ENCODE assay signal across 18 cellular contexts in the genomic region with DNA sequence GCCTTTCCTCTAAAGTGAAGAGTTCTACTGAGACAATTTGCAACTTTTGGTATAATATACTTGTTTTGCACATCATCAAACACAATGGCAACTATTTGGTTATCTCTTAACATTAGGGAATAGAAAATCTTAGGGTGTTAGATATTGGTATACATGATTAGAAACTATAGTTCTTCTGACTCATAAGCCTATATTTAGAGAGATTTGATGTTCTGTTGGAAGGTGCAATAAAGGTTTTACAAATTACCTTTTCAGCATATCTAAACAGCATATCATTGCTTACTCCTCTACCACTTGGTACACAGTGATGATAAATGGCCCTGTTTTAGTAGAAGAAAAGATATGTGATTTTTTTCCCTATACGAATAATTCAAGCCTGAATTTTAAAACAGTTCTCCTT. TPM values are rescaled to one million over a fixed set of nuclear protein-coding genes. Genes with fewer than 3 reads are reported as not detected.
DNase-seq lines count a peak whose midpoint lies in the region; ATAC-seq, FAIRE-seq and TF ChIP-seq lines count a peak whose summit lies in the region.
"Had no signal": no experiment of that assay in that cellular context is flagged by ENCODE, and none has a peak within 500 bp of the region (broad histone marks: within the 10 kb centered on the region; RNA-seq: fewer than 3 reads in every experiment).

No MANE protein-coding gene starts in this region.

- H3K36me3 Mint-ChIP-seq in CD4-positive, CD25-positive, alpha-beta regulatory T cell, result peaks cover 45% of the 10 kb centered on the region
- peaks cover 41% of the 10 kb centered on the region for H3K36me3 Mint-ChIP-seq in activated CD4-positive, alpha-beta memory T cell treated with anti-CD3 and anti-CD28 coated beads for 36 hours
- peaks cover 53% of the 10 kb centered on the region for H3K36me3 Mint-ChIP-seq in memory B cell

- H3K4me1 ChIP-seq in CD4-positive, CD25-positive, alpha-beta regulatory T cell (ENCODE audit: control insufficient read depth, insufficient read depth, low read length, poor library complexity, severe bottlenecking), result peaks cover 58% of the 10 kb centered on the region
- H3K4me1 ChIP-seq in HAP-1, result no peaks in the 10 kb centered on the region; the same call in 1 of the 2 replicates

- ATAC-seq in CD4-positive, CD25-positive, alpha-beta regulatory T cell (ENCODE audit: low read depth in 2 of 2), result no peak
- no peak for ATAC-seq in memory B cell (ENCODE audit: low read depth)

- peaks cover 17 to 73% (median 50%) of the 10 kb centered on the region in 4 donors for H3K4me1 Mint-ChIP-seq in CD4-positive, CD25-positive, alpha-beta regulatory T cell
- H3K4me1 Mint-ChIP-seq in activated CD4-positive, alpha-beta memory T cell treated with anti-CD3 and anti-CD28 coated beads for 36 hours (ENCODE audit: low read depth), result peaks cover 62% of the 10 kb centered on the region
- H3K4me1 Mint-ChIP-seq in memory B cell, result peaks cover 44% of the 10 kb centered on the region

- H3K27me3 ChIP-seq in CD4-positive, CD25-positive, alpha-beta regulatory T cell (ENCODE audit: control insufficient read depth, insufficient read depth, low read length), result no peaks in the 10 kb centered on the region
- H3K27me3 ChIP-seq in GM06990 (replicated peaks; ENCODE audit: control insufficient read depth, insufficient read depth, low read length), result no peaks in the 10 kb centered on the region
- no peaks in the 10 kb centered on the region for H3K27me3 ChIP-seq in HAP-1 (ENCODE audit: low read depth)

- H3K9me3 ChIP-seq in CD4-positive, CD25-positive, alpha-beta regulatory T cell (ENCODE audit: control insufficient read depth in 2 of 2, low read length in 2 of 2), result no peaks in the 10 kb centered on the region
- H3K9me3 ChIP-seq in HAP-1, result no peaks in the 10 kb centered on the region

- TF ChIP-seq POLR2A in H54 (IDR thresholded peaks at IDR 0.05; ENCODE audit: low read depth, low read length), result no peak

- no peaks in the 10 kb centered on the region for H3K27me3 Mint-ChIP-seq in CD4-positive, CD25-positive, alpha-beta regulatory T cell
- H3K27me3 Mint-ChIP-seq in activated CD4-positive, alpha-beta memory T cell treated with anti-CD3 and anti-CD28 coated beads for 36 hours, result no peaks in the 10 kb centered on the region
- H3K27me3 Mint-ChIP-seq in memory B cell, result no peaks in the 10 kb centered on the region

- DNase-seq in CD4-positive, CD25-positive, alpha-beta regulatory T cell, result no peak
- DNase-seq in GM06990 (ENCODE audit: extremely low read depth, insufficient read length) (no peak), memory B cell (ENCODE audit: low spot score in 2 of 2) (no peak), NCI-H1694 (lab: John Stamatoyannopoulos, UW) (no peak), HAP-1 (ENCODE audit: low spot score in 2 of 2) (no peak), H54 (ENCODE audit: insufficient read length, low spot score) (no peak)
- DNase-seq in activated CD4-positive, alpha-beta memory T cell treated with anti-CD3 and anti-CD28 coated beads for 36 hours, result no peak
- DNase-seq in effector CD4-positive, alpha-beta T cell, result no peak
- DNase-seq: activated CD8-positive, alpha-beta memory T cell treated with anti-CD3 and anti-CD28 coated beads, Interleukin-2, amount 50 U/mL, for 48 hours; glutamatergic neuron; NCI-H1436 had no signal

- peak overlapping the region; percentile 55 to 93 (median 92) for H3K4me3 Mint-ChIP-seq in CD4-positive, CD25-positive, alpha-beta regulatory T cell
- peak overlapping the region; percentile 30 for H3K4me3 Mint-ChIP-seq in activated CD4-positive, alpha-beta memory T cell treated with anti-CD3 and anti-CD28 coated beads for 36 hours
- peak overlapping the region; percentile 82 for H3K4me3 Mint-ChIP-seq in memory B cell
- H3K4me3 Mint-ChIP-seq: mesothelial cell of epicardium had no signal

- no peak for FAIRE-seq in H54 (lab: Jason Lieb, UNC)

- POLR2A ChIA-PET in activated CD4-positive, alpha-beta memory T cell treated with anti-CD3 and anti-CD28 coated beads for 36 hours (lab: Charles Lee), result interaction anchor here (1.0 kb wide), 1 partner anchor 12 kb away, joined by 8 read pairs; no protein-coding TSS in a partner anchor

- peak overlapping the region; percentile 99 for H3K4me3 ChIP-seq in CD4-positive, CD25-positive, alpha-beta regulatory T cell (ENCODE audit: low read depth, low read length)
- peak overlapping the region; percentile 17; the same call in 1 of the 2 replicates for H3K4me3 ChIP-seq in GM06990 (replicated peaks; ENCODE audit: low read depth, low read length)
- H3K4me3 ChIP-seq in HAP-1, result no peak overlapping the region
- H3K4me3 ChIP-seq: coronary artery, skin epidermis had no signal

- TF ChIP-seq CTCF in GM06990 (IDR thresholded peaks at IDR 0.05; ENCODE audit: insufficient read depth, low read length, poor library complexity, severe bottlenecking), result no peak

- peak overlapping the region; percentile 92 for H3K27ac ChIP-seq in CD4-positive, CD25-positive, alpha-beta regulatory T cell (ENCODE audit: insufficient read depth, low read length, poor library complexity, severe bottlenecking)
- H3K27ac ChIP-seq: C4-2B, KMS-11 had no signal

- peak overlapping the region; percentile 96 to 100 (median 96) for H3K27ac Mint-ChIP-seq in CD4-positive, CD25-positive, alpha-beta regulatory T cell
- H3K27ac Mint-ChIP-seq in activated CD4-positive, alpha-beta memory T cell treated with anti-CD3 and anti-CD28 coated beads for 36 hours, result peak overlapping the region; percentile 92
- peak overlapping the region; percentile 90 for H3K27ac Mint-ChIP-seq in memory B cell

- intact Hi-C loops in activated CD4-positive, alpha-beta memory T cell treated with anti-CD3 and anti-CD28 coated beads for 36 hours (cut with micrococcal nuclease), result loop anchor here (2.0 kb wide), 2 partner anchors 13 to 65 kb away; a partner anchor contains a TSS

- CTCF ChIA-PET in activated CD4-positive, alpha-beta memory T cell treated with anti-CD3 and anti-CD28 coated beads for 36 hours (lab: Charles Lee), result no interaction called here

- peaks cover 0 to 7% (median under 1%) of the 10 kb centered on the region in 7 donors for H3K9me3 Mint-ChIP-seq in CD4-positive, CD25-positive, alpha-beta regulatory T cell
- H3K9me3 Mint-ChIP-seq in activated CD4-positive, alpha-beta memory T cell treated with anti-CD3 and anti-CD28 coated beads for 36 hours, result peaks cover 3% of the 10 kb centered on the region
- peaks cover 4% of the 10 kb centered on the region for H3K9me3 Mint-ChIP-seq in memory B cell

- peaks cover 46% of the 10 kb centered on the region for H3K36me3 ChIP-seq in CD4-positive, CD25-positive, alpha-beta regulatory T cell (ENCODE audit: control insufficient read depth, insufficient read depth, low read length)
- H3K36me3 ChIP-seq in GM06990 (ENCODE audit: control insufficient read depth, insufficient read depth, low read length), result peaks cover 4% of the 10 kb centered on the region
- no peaks in the 10 kb centered on the region for H3K36me3 ChIP-seq in HAP-1 (replicated peaks)

- in situ Hi-C loops in HAP-1 (cut with MboI; ENCODE audit: low sequenced_read_pairs), result no loop called here

RNA-seq across cellular contexts. Expression of a gene that starts 6.2 kb away (rescaled TPM):
- total RNA-seq in CD4-positive, CD25-positive, alpha-beta regulatory T cell, result 132 TPM
- polyA plus RNA-seq in CD4-positive, CD25-positive, alpha-beta regulatory T cell, result 100 to 1,000 TPM in 3 of 4 donors, 10 to 100 TPM in 1; 83.8 to 106 (median 102) TPM
- 10 to 100 TPM; 14.1 to 15.9 TPM for total RNA-seq in activated CD4-positive, alpha-beta memory T cell treated with anti-CD3 and anti-CD28 coated beads for 36 hours
- total RNA-seq: mesothelial cell of epicardium, osteocyte, SK-MEL-5 had no signal

RNA-seq across cellular contexts. Expression of a gene that starts 10.6 kb away (rescaled TPM):
- 1.3 TPM for total RNA-seq in CD4-positive, CD25-positive, alpha-beta regulatory T cell
- under 1 TPM in 2 of 4 donors, not detected in 2; 0.15 to 0.33 TPM for polyA plus RNA-seq in CD4-positive, CD25-positive, alpha-beta regulatory T cell
- under 1 TPM; 0.15 to 0.19 TPM for total RNA-seq in activated CD4-positive, alpha-beta memory T cell treated with anti-CD3 and anti-CD28 coated beads for 36 hours
- total RNA-seq: mesothelial cell of epicardium, osteocyte had no signal

RNA-seq across cellular contexts. Expression of a gene that starts 13.8 kb away (rescaled TPM):
- total RNA-seq in CD4-positive, CD25-positive, alpha-beta regulatory T cell, result 77.4 TPM
- polyA plus RNA-seq in CD4-positive, CD25-positive, alpha-beta regulatory T cell, result 100 to 1,000 TPM in 1 of 4 donors, 10 to 100 TPM in 3; 47.5 to 111 (median 64.7) TPM
- 10 to 100 TPM; 24.5 to 25.5 TPM for total RNA-seq in activated CD4-positive, alpha-beta memory T cell treated with anti-CD3 and anti-CD28 coated beads for 36 hours
- total RNA-seq: mesothelial cell of epicardium, osteocyte had no signal

Comparison
In these comparisons a context has a peak if more than half of its experiments do, and no peak if none do; other contexts are left out.
1. H3K4me3 Mint-ChIP-seq: peak in every context shown above with its lines; median percentile 92 in CD4-positive, CD25-positive, alpha-beta regulatory T cell; 82 in memory B cell; 30 in activated CD4-positive, alpha-beta memory T cell treated with anti-CD3 and anti-CD28 coated beads for 36 hours.